Comparison of ENCODE assay signal across 16 cellular contexts in the genomic region with DNA sequence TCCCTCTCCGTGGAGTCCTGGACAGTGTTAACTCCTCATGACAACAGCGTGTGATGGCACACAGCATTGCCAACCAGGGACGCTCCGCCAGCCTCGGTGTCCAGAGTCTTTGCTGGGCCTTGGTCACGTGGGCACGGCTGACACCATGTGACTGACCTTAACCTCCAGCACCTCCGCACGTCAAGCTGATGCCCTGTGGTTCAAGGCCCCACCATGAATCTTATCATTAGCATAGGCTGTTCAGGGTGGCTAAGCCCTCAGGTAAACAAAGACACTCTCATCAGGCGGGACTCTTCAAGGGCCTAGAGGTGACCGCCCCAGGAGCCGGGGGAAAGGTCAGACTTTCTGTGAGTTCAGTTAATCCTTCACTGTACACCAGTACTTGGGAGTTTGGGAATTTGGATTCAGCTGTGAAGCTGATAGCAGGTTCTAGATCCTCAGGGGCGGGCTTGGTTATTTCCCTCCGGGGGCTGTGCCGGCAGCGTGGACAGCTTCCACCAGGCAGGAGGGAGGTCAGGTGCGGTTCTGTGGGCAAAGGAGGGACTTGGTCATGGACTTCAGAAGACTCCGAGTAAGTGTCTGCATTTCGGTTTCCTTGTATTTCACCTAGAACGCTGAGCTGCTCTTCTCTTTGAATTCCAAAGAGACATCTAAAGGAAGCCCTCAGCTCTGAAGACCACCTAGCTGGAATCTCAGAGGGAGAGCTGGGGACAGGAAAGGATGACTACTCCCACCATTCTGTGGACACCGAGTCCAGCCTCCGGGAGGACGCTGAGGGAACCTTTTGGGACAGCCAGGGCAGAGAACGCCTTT.
A peak's percentile ranks its signal among the peaks of the same experiment; 100 is the strongest.
DNase-seq lines count a peak whose midpoint lies in the region; FAIRE-seq and TF ChIP-seq lines count a peak whose summit lies in the region.
"Had no signal": no experiment of that assay in that cellular context is flagged by ENCODE, and none has a peak within 500 bp of the region (broad histone marks: within the 10 kb centered on the region; RNA-seq: fewer than 3 reads in every experiment).

No MANE protein-coding gene starts in this region.

- peak overlapping the region; percentile 10 to 87 (median 84); a peak in 20 of 22 replicates for H3K9ac ChIP-seq in BLaER1 treated with 17β-estradiol and CSF1 and Interleukin-3, amounts not matched to agents 10 nM and 100 nM
- H3K9ac ChIP-seq in kidney (ENCODE audit: low read length in 2 of 2): no peak overlapping the region

- H3K4me3 ChIP-seq in BLaER1 treated with 17β-estradiol and CSF1 and Interleukin-3, amounts not matched to agents 10 nM and 100 nM: peak overlapping the region in 5 of 10 experiments; percentile 9 to 64 (median 47); a peak in 7 of 20 replicates
- no peak overlapping the region for H3K4me3 ChIP-seq in kidney (ENCODE audit: low read length in 2 of 2)
- no peak overlapping the region for H3K4me3 ChIP-seq in CD8-positive, alpha-beta memory T cell (ENCODE audit: low read length)
- H3K4me3 ChIP-seq: HAP-1, Peyer's patch, stomach had no signal

- H3K4me1 ChIP-seq in BLaER1 treated with 17β-estradiol and CSF1 and Interleukin-3, amounts not matched to agents 10 nM and 100 nM: peaks cover 91 to 100% (median 97%) of the 10 kb centered on the region in 10 experiments
- peaks cover 18 to 37% of the 10 kb centered on the region in 2 donors for H3K4me1 ChIP-seq in kidney (ENCODE audit: control insufficient read depth in 1 of 2, insufficient read depth in 1 of 2, low read depth in 1 of 2, low read length in 2 of 2)
- peaks cover 80% of the 10 kb centered on the region for H3K4me1 ChIP-seq in CD8-positive, alpha-beta memory T cell (ENCODE audit: insufficient read depth, low read length)

- peak overlapping the region in 2 of 3 donors; percentile 35 to 63 for H3K27ac Mint-ChIP-seq in IgD-negative memory B cell
- peak overlapping the region; percentile 45 for H3K27ac Mint-ChIP-seq in dendritic cell treated with granulocyte-macrophage colony-stimulating factor and Interleukin-4, amounts not matched to agents 40 ng/mL and 50 ng/mL, for 4 days
- peak overlapping the region; percentile 68 to 89 (median 79) for H3K27ac Mint-ChIP-seq in nephron
- H3K27ac Mint-ChIP-seq in CD8-positive, alpha-beta memory T cell: no peak overlapping the region

- H3K36me3 Mint-ChIP-seq in IgD-negative memory B cell (no peaks in the 10 kb centered on the region), nephron (ENCODE audit: low read depth) (no peaks in the 10 kb centered on the region)
- no peaks in the 10 kb centered on the region for H3K36me3 Mint-ChIP-seq in dendritic cell treated with granulocyte-macrophage colony-stimulating factor and Interleukin-4, amounts not matched to agents 40 ng/mL and 50 ng/mL, for 4 days (ENCODE audit: low read depth)
- no peaks in the 10 kb centered on the region for H3K36me3 Mint-ChIP-seq in CD8-positive, alpha-beta memory T cell
- H3K36me3 Mint-ChIP-seq: mesothelial cell of epicardium had no signal

- intact Hi-C loops in dendritic cell treated with granulocyte-macrophage colony-stimulating factor and Interleukin-4, amounts not matched to agents 40 ng/mL and 50 ng/mL, for 4 days (cut with micrococcal nuclease): loop anchor here (10.0 kb wide), 1 partner anchor 307 kb away; the partner anchor contains the start of gene GSE1
- intact Hi-C loops in kidney (cut with DNase I): no loop called here

- no peaks in the 10 kb centered on the region for H3K36me3 ChIP-seq in BLaER1 treated with 17β-estradiol and CSF1 and Interleukin-3, amounts not matched to agents 10 nM and 100 nM
- H3K36me3 ChIP-seq in kidney (ENCODE audit: control insufficient read depth in 1 of 2, insufficient read depth in 2 of 2, low read length in 2 of 2): no peaks in the 10 kb centered on the region
- H3K36me3 ChIP-seq in CD8-positive, alpha-beta memory T cell (ENCODE audit: insufficient read depth, low read length): no peaks in the 10 kb centered on the region
- H3K36me3 ChIP-seq: HAP-1, Peyer's patch, stomach had no signal

- H3K9me3 Mint-ChIP-seq in IgD-negative memory B cell (no peaks in the 10 kb centered on the region), nephron (no peaks in the 10 kb centered on the region)
- H3K9me3 Mint-ChIP-seq in dendritic cell treated with granulocyte-macrophage colony-stimulating factor and Interleukin-4, amounts not matched to agents 40 ng/mL and 50 ng/mL, for 4 days: no peaks in the 10 kb centered on the region
- peaks cover 0 to 2% (median 0%) of the 10 kb centered on the region in 5 donors for H3K9me3 Mint-ChIP-seq in CD8-positive, alpha-beta memory T cell
- H3K9me3 Mint-ChIP-seq: mesothelial cell of epicardium had no signal

- CTCF ChIA-PET in CD8-positive, alpha-beta memory T cell (lab: Charles Lee): interaction anchor here (2.0 kb wide), 1 partner anchor 10 kb away, joined by 8 read pairs; no protein-coding TSS in a partner anchor

- H3K27me3 Mint-ChIP-seq in IgD-negative memory B cell: peaks cover 2% of the 10 kb centered on the region
- peaks cover 36% of the 10 kb centered on the region for H3K27me3 Mint-ChIP-seq in dendritic cell treated with granulocyte-macrophage colony-stimulating factor and Interleukin-4, amounts not matched to agents 40 ng/mL and 50 ng/mL, for 4 days
- H3K27me3 Mint-ChIP-seq in nephron (ENCODE audit: low read depth): no peaks in the 10 kb centered on the region
- peaks cover 14 to 26% of the 10 kb centered on the region in 2 donors for H3K27me3 Mint-ChIP-seq in CD8-positive, alpha-beta memory T cell

- H3K4me1 Mint-ChIP-seq in IgD-negative memory B cell (peaks cover 26 to 37% (median 33%) of the 10 kb centered on the region in 3 donors), nephron (peaks cover 54% of the 10 kb centered on the region)
- peaks cover 83% of the 10 kb centered on the region for H3K4me1 Mint-ChIP-seq in dendritic cell treated with granulocyte-macrophage colony-stimulating factor and Interleukin-4, amounts not matched to agents 40 ng/mL and 50 ng/mL, for 4 days (ENCODE audit: low read depth)
- H3K4me1 Mint-ChIP-seq in CD8-positive, alpha-beta memory T cell: peaks cover 14 to 39% (median 25%) of the 10 kb centered on the region in 3 donors

- POLR2A ChIA-PET in CD8-positive, alpha-beta memory T cell (lab: Charles Lee): no interaction called here

- peak overlapping the region in 3 of 4 donors; percentile 17 to 65 (median 55) for H3K4me3 Mint-ChIP-seq in IgD-negative memory B cell
- no peak overlapping the region for H3K4me3 Mint-ChIP-seq in dendritic cell treated with granulocyte-macrophage colony-stimulating factor and Interleukin-4, amounts not matched to agents 40 ng/mL and 50 ng/mL, for 4 days
- H3K4me3 Mint-ChIP-seq in nephron: no peak overlapping the region
- no peak overlapping the region for H3K4me3 Mint-ChIP-seq in CD8-positive, alpha-beta memory T cell
- H3K4me3 Mint-ChIP-seq: mesothelial cell of epicardium had no signal

- no peaks in the 10 kb centered on the region for H3K9me3 ChIP-seq in BLaER1 treated with 17β-estradiol and CSF1 and Interleukin-3, amounts not matched to agents 10 nM and 100 nM (replicated peaks in 1 of 11)
- no peaks in the 10 kb centered on the region for H3K9me3 ChIP-seq in kidney (ENCODE audit: control insufficient read depth in 1 of 2, low read length in 2 of 2)
- H3K9me3 ChIP-seq in CD8-positive, alpha-beta memory T cell (ENCODE audit: low read length): no peaks in the 10 kb centered on the region
- H3K9me3 ChIP-seq: HAP-1, Peyer's patch, stomach had no signal

- peak overlapping the region; percentile 95 to 100 (median 98) for H3K4me2 ChIP-seq in BLaER1 treated with 17β-estradiol and CSF1 and Interleukin-3, amounts not matched to agents 10 nM and 100 nM

- H4K20me1 ChIP-seq in BLaER1 treated with 17β-estradiol and CSF1 and Interleukin-3, amounts not matched to agents 10 nM and 100 nM: peaks cover 0 to 9% (median 0%) of the 10 kb centered on the region in 11 experiments; a peak in 2 of 22 replicates

- H3K27ac ChIP-seq in BLaER1 treated with 17β-estradiol and CSF1 and Interleukin-3, amounts not matched to agents 10 nM and 100 nM: peak overlapping the region; percentile 30 to 97 (median 92); a peak in 20 of 22 replicates
- H3K27ac ChIP-seq in kidney (ENCODE audit: low read depth in 2 of 2, low read length in 2 of 2): no peak overlapping the region
- H3K27ac ChIP-seq in CD8-positive, alpha-beta memory T cell (ENCODE audit: low read depth, low read length): no peak overlapping the region

- DNase-seq in HUDEP-2 (lab: John Stamatoyannopoulos, UW; ENCODE audit: unreplicated experiment in 76 of 76) (no peak), kidney (no peak), activated gamma-delta T cell (lab: John Stamatoyannopoulos, UW) (no peak)
- no peak for DNase-seq in CD8-positive, alpha-beta memory T cell
- DNase-seq: activated effector memory CD4-positive, alpha-beta T cell treated with anti-CD3 and anti-CD28 coated beads, Interleukin-2, amount 50 U/mL, for 16 hours; NCI-H1930; NCI-H69; Peyer's patch; stomach had no signal

- peaks cover 0 to 17% (median 0%) of the 10 kb centered on the region in 11 experiments; a peak in 5 of 22 replicates for H3K27me3 ChIP-seq in BLaER1 treated with 17β-estradiol and CSF1 and Interleukin-3, amounts not matched to agents 10 nM and 100 nM
- no peaks in the 10 kb centered on the region for H3K27me3 ChIP-seq in CD8-positive, alpha-beta memory T cell (ENCODE audit: insufficient read depth, low read length, poor library complexity, severe bottlenecking)
- H3K27me3 ChIP-seq: Peyer's patch had no signal

- FAIRE-seq in kidney (lab: Jason Lieb, UNC): no peak
- FAIRE-seq: bronchial epithelial cell had no signal

- TF ChIP-seq CTCF in nephron (IDR thresholded peaks at IDR 0.05; ENCODE audit: unreplicated experiment in 3 of 3): no peak
- TF ChIP-seq CTCF in kidney (IDR thresholded peaks at IDR 0.05; ENCODE audit: borderline replicate concordance, extremely low read depth, insufficient read depth): no peak

Comparison
In these comparisons a context has a peak if more than half of its experiments do, and no peak if none do; other contexts are left out.
1. H3K27ac ChIP-seq: peak in BLaER1 treated with 17β-estradiol and CSF1 and Interleukin-3, amounts not matched to agents 10 nM and 100 nM (11 of 11); none in kidney (0 of 2) and CD8-positive, alpha-beta memory T cell (single experiment).
2. H3K9ac ChIP-seq: peak in BLaER1 treated with 17β-estradiol and CSF1 and Interleukin-3, amounts not matched to agents 10 nM and 100 nM (11 of 11); none in kidney (0 of 2).
3. H3K27ac Mint-ChIP-seq: peak in IgD-negative memory B cell (2 of 3), dendritic cell treated with granulocyte-macrophage colony-stimulating factor and Interleukin-4, amounts not matched to agents 40 ng/mL and 50 ng/mL, for 4 days (single experiment) and nephron (3 of 3); none in CD8-positive, alpha-beta memory T cell (0 of 8).
4. H3K4me3 Mint-ChIP-seq: peak in IgD-negative memory B cell (3 of 4); none in dendritic cell treated with granulocyte-macrophage colony-stimulating factor and Interleukin-4, amounts not matched to agents 40 ng/mL and 50 ng/mL, for 4 days (single experiment), nephron (0 of 3) and CD8-positive, alpha-beta memory T cell (0 of 7).